ENCODE assay signal across 18 cellular contexts in genomic region chr5:96342581-96342980, GRCh38.
"Had no signal": no experiment of that assay in that cellular context is flagged by ENCODE, and none has a peak within 500 bp of the region (broad histone marks: within the 10 kb centered on the region; RNA-seq: fewer than 3 reads in every experiment).

No MANE protein-coding gene starts in this region.

- H3K4me3 ChIP-seq: body of pancreas, gastrocnemius medialis, heart left ventricle, neural progenitor cell, right atrium auricular region had no signal

- FAIRE-seq: small intestine had no signal

- ATAC-seq: activated naive CD4-positive, alpha-beta T cell treated with anti-CD3 and anti-CD28 coated beads, Interleukin-2, amount 50 U/mL, for 72 hours; body of pancreas; effector memory CD8-positive, alpha-beta T cell; gastrocnemius medialis; heart left ventricle; naive thymus-derived CD4-positive, alpha-beta T cell; stimulated activated naive CD8-positive, alpha-beta T cell treated with anti-CD3 and anti-CD28 coated beads, Interleukin-15, amount 100 ng/mL, for 72 hours had no signal

- DNase-seq: activated CD4-positive, alpha-beta T cell treated with anti-CD3 and anti-CD28 coated beads for 1 hour; activated gamma-delta T cell treated with Interleukin-2 at 50 U/mL for 16 hours; amygdala; body of pancreas; effector memory CD8-positive, alpha-beta T cell; gastrocnemius medialis; heart left ventricle; kidney glomerular epithelial cell; mesenchymal stem cell; naive thymus-derived CD4-positive, alpha-beta T cell; small intestine; stimulated activated CD4-positive, alpha-beta T cell treated with anti-CD3 and anti-CD28 coated beads, Interleukin-15, amount 100 ng/mL, for 24 hours; stimulated activated CD4-positive, alpha-beta T cell treated with anti-CD3 and anti-CD28 coated beads, Interleukin-2, amount 100 ng/mL, for 48 hours; stimulated activated naive CD8-positive, alpha-beta T cell treated with anti-CD3 and anti-CD28 coated beads, Interleukin-15, amount 100 ng/mL, for 72 hours; WERI-Rb-1 had no signal
